1 cellular context compared by ENCODE assay signal in the genomic region with DNA sequence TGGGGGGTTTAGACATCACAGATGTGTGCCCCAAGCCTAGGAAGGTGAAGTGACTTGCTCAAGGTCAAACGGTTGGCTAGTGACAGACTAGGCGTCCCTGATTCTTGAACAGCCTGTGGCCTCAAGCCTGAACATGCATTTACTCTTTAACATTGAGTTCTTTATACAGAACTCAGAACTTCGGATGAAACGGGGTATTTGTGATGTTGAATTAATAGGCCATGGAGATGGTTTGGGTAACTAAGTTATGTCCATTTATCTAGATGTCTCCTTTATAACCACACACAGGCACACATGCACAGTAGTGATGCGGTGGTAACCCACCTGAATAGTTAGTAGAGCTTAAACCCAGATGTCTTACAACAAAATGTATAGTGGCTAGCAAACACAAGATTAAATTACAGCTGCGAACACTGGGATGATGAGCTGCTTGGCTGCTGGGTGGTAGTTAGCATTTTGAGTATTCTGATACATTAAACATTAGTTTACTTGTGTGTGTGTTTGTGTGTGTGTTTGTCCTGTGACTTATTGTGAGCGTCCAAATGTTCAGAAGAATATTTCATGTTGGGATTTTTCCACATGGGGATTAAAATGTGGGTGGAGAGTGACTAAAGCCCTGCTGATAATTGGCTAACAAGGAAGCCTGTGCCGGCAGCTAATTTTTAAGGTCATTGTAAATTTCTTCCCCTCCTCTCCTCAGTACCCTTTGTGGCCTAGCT.
A peak's percentile ranks its signal among the peaks of the same experiment; 100 is the strongest.
TF ChIP-seq lines count a peak whose summit lies in the region.

No MANE protein-coding gene starts in this region.

TF ChIP-seq in GM12878, 131 proteins besides CTCF, POLR2A, EP300 and RAD21 (continued from another document):
- TF ChIP-seq, protein P1, sequence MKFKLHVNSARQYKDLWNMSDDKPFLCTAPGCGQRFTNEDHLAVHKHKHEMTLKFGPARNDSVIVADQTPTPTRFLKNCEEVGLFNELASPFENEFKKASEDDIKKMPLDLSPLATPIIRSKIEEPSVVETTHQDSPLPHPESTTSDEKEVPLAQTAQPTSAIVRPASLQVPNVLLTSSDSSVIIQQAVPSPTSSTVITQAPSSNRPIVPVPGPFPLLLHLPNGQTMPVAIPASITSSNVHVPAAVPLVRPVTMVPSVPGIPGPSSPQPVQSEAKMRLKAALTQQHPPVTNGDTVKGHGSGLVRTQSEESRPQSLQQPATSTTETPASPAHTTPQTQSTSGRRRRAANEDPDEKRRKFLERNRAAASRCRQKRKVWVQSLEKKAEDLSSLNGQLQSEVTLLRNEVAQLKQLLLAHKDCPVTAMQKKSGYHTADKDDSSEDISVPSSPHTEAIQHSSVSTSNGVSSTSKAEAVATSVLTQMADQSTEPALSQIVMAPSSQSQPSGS (IDR thresholded peaks at IDR 0.05; ENCODE audit: low read length), result no peak
- TF ChIP-seq, protein P2, sequence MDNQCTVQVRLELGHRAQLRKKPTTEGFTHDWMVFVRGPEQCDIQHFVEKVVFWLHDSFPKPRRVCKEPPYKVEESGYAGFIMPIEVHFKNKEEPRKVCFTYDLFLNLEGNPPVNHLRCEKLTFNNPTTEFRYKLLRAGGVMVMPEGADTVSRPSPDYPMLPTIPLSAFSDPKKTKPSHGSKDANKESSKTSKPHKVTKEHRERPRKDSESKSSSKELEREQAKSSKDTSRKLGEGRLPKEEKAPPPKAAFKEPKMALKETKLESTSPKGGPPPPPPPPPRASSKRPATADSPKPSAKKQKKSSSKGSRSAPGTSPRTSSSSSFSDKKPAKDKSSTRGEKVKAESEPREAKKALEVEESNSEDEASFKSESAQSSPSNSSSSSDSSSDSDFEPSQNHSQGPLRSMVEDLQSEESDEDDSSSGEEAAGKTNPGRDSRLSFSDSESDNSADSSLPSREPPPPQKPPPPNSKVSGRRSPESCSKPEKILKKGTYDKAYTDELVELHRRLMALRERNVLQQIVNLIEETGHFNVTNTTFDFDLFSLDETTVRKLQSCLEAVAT (IDR thresholded peaks at IDR 0.05), result no peak
- TF ChIP-seq ZNF384 (IDR thresholded peaks at IDR 0.05; ENCODE audit: borderline replicate concordance, low read depth, low read length) (no peak), MEF2A (IDR thresholded peaks at IDR 0.05; ENCODE audit: insufficient read depth, low read depth, low read length) (no peak), RFX5 (IDR thresholded peaks at IDR 0.05; ENCODE audit: low read depth, low read length) (no peak), FOXM1 (IDR thresholded peaks at IDR 0.05; ENCODE audit: low read depth, low read length) (no peak), CHD1 (IDR thresholded peaks at IDR 0.05; ENCODE audit: low read depth, low read length) (0 out of 2 replicates have a peak, but pooled peaks have one; percentile 22), POLR2AphosphoS5 (IDR thresholded peaks at IDR 0.05; ENCODE audit: low read length) (peak; percentile 46; the same call in 1 of the 2 replicates), MYB (IDR thresholded peaks at IDR 0.05; ENCODE audit: borderline replicate concordance, low read depth, low read length) (no peak)
- TF ChIP-seq, protein P3, sequence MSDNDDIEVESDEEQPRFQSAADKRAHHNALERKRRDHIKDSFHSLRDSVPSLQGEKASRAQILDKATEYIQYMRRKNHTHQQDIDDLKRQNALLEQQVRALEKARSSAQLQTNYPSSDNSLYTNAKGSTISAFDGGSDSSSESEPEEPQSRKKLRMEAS (IDR thresholded peaks at IDR 0.05; ENCODE audit: low read depth, low read length), result no peak
- TF ChIP-seq, protein P4, sequence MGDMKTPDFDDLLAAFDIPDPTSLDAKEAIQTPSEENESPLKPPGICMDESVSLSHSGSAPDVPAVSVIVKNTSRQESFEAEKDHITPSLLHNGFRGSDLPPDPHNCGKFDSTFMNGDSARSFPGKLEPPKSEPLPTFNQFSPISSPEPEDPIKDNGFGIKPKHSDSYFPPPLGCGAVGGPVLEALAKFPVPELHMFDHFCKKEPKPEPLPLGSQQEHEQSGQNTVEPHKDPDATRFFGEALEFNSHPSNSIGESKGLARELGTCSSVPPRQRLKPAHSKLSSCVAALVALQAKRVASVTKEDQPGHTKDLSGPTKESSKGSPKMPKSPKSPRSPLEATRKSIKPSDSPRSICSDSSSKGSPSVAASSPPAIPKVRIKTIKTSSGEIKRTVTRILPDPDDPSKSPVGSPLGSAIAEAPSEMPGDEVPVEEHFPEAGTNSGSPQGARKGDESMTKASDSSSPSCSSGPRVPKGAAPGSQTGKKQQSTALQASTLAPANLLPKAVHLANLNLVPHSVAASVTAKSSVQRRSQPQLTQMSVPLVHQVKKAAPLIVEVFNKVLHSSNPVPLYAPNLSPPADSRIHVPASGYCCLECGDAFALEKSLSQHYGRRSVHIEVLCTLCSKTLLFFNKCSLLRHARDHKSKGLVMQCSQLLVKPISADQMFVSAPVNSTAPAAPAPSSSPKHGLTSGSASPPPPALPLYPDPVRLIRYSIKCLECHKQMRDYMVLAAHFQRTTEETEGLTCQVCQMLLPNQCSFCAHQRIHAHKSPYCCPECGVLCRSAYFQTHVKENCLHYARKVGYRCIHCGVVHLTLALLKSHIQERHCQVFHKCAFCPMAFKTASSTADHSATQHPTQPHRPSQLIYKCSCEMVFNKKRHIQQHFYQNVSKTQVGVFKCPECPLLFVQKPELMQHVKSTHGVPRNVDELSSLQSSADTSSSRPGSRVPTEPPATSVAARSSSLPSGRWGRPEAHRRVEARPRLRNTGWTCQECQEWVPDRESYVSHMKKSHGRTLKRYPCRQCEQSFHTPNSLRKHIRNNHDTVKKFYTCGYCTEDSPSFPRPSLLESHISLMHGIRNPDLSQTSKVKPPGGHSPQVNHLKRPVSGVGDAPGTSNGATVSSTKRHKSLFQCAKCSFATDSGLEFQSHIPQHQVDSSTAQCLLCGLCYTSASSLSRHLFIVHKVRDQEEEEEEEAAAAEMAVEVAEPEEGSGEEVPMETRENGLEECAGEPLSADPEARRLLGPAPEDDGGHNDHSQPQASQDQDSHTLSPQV (IDR thresholded peaks at IDR 0.05), result no peak
- TF ChIP-seq, protein P5, sequence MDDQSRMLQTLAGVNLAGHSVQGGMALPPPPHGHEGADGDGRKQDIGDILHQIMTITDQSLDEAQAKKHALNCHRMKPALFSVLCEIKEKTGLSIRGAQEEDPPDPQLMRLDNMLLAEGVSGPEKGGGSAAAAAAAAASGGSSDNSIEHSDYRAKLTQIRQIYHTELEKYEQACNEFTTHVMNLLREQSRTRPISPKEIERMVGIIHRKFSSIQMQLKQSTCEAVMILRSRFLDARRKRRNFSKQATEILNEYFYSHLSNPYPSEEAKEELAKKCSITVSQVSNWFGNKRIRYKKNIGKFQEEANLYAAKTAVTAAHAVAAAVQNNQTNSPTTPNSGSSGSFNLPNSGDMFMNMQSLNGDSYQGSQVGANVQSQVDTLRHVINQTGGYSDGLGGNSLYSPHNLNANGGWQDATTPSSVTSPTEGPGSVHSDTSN (IDR thresholded peaks at IDR 0.05; ENCODE audit: insufficient replicate concordance, low read depth, low read length), result no peak
